In genomic region chr1:53373246-53373645, GRCh38 we compare ENCODE assay signal across 20 cellular contexts. TPM values are rescaled to one million over a fixed set of nuclear protein-coding genes. Genes with fewer than 3 reads are reported as not detected.
DNase-seq lines count a peak whose midpoint lies in the region; ATAC-seq, FAIRE-seq and TF ChIP-seq lines count a peak whose summit lies in the region.
"Had no signal": no experiment of that assay in that cellular context is flagged by ENCODE, and none has a peak within 500 bp of the region (broad histone marks: within the 10 kb centered on the region; RNA-seq: fewer than 3 reads in every experiment).

No MANE protein-coding gene starts in this region.

- WGBS in K562 (ENCODE audit: insufficient coverage, low coverage, missing lambda C conversion rate): 30% methylated on average over 11 of the region's 11 CpGs

- no peaks in the 10 kb centered on the region for H3K9me3 Mint-ChIP-seq in activated naive CD8-positive, alpha-beta T cell treated with anti-CD3 and anti-CD28 coated beads, Interleukin-2, amount 10 ng/mL, durations not matched to agents 7 days and 5 days
- no peaks in the 10 kb centered on the region for H3K9me3 Mint-ChIP-seq in activated naive CD8-positive, alpha-beta T cell treated with anti-CD3 and anti-CD28 coated beads for 36 hours
- no peaks in the 10 kb centered on the region for H3K9me3 Mint-ChIP-seq in type B pancreatic cell
- H3K9me3 Mint-ChIP-seq: HFFc6 had no signal

- peaks cover 33 to 71% of the 10 kb centered on the region in 2 experiments; a peak in 4 of 5 replicates for H3K27me3 ChIP-seq in K562 (ENCODE audit: control insufficient read depth in 2 of 2, insufficient read depth in 2 of 2, low read length in 2 of 2)
- H3K27me3 ChIP-seq: BLaER1 treated with 17β-estradiol and CSF1 and Interleukin-3, amounts not matched to agents 10 nM and 100 nM had no signal

- no peaks in the 10 kb centered on the region for H3K9me1 ChIP-seq in K562 (ENCODE audit: control insufficient read depth, insufficient read depth, low read length)

- DNase-seq in activated naive CD8-positive, alpha-beta T cell treated with anti-CD3 and anti-CD28 coated beads, Interleukin-2, amount 10 ng/mL, durations not matched to agents 7 days and 5 days: peak; percentile 7
- no peak for DNase-seq in activated naive CD8-positive, alpha-beta T cell treated with anti-CD3 and anti-CD28 coated beads for 36 hours
- DNase-seq in K562 (ENCODE audit: extremely low read depth in 1 of 4, low spot score in 3 of 4): no peak
- DNase-seq in mesenteric fat pad (ENCODE audit: low spot score): peak; percentile 67
- peak; percentile 42 for DNase-seq in type B pancreatic cell (ENCODE audit: extremely low spot score, unreplicated experiment)
- no peak for DNase-seq in C1 segment of cervical spinal cord (lab: John Stamatoyannopoulos, UW)
- no peak for DNase-seq in EL
- DNase-seq: HFFc6, Karpas-422, MM.1S, NCI-H1092 treated with DMSO at 0.1 percent for 48 hours, NCI-H2081 treated with DMSO at 0.1 percent for 48 hours, NCI-H510A treated with DMSO at 0.1 percent for 48 hours, NCI-H82, PC-3 had no signal

- peaks cover 3 to 27% of the 10 kb centered on the region in 2 experiments for H3K4me1 ChIP-seq in K562 (replicated peaks in 1 of 2; ENCODE audit: control insufficient read depth in 2 of 2, insufficient read depth in 2 of 2, low read length in 2 of 2)

- POLR2A ChIA-PET in activated naive CD8-positive, alpha-beta T cell treated with anti-CD3 and anti-CD28 coated beads, Interleukin-2, amount 10 ng/mL, durations not matched to agents 7 days and 5 days (lab: Charles Lee): no interaction called here
- POLR2A ChIA-PET in K562 (lab: Yijun Ruan, JAX): interaction anchor here (1.7 kb wide), 1 partner anchor 13 kb away, joined by 3 read pairs; no protein-coding TSS in a partner anchor

- no peak for TF ChIP-seq CTCF in K562 (IDR thresholded peaks at IDR 0.05 in 2 of 3, conservative IDR thresholded peaks at IDR 0.05 in 1 of 3; ENCODE audit: insufficient read depth in 2 of 3, low read depth in 1 of 3, low read length in 3 of 3)
- TF ChIP-seq CTCF in type B pancreatic cell (conservative IDR thresholded peaks at IDR 0.05): no peak

- peaks cover 7% of the 10 kb centered on the region for H3K4me1 Mint-ChIP-seq in activated naive CD8-positive, alpha-beta T cell treated with anti-CD3 and anti-CD28 coated beads, Interleukin-2, amount 10 ng/mL, durations not matched to agents 7 days and 5 days
- H3K4me1 Mint-ChIP-seq in activated naive CD8-positive, alpha-beta T cell treated with anti-CD3 and anti-CD28 coated beads for 36 hours: peaks cover 3% of the 10 kb centered on the region
- peaks cover 10% of the 10 kb centered on the region for H3K4me1 Mint-ChIP-seq in type B pancreatic cell (ENCODE audit: unreplicated experiment)

- in situ Hi-C loops in K562 (cut with MboI): no loop called here

- no peak overlapping the region for H3K9ac ChIP-seq in K562 (ENCODE audit: insufficient read depth in 1 of 2, low read depth in 2 of 2, low read length in 2 of 2)
- H3K9ac ChIP-seq: BLaER1 treated with 17β-estradiol and CSF1 and Interleukin-3, amounts not matched to agents 10 nM and 100 nM had no signal

- H3K27ac ChIP-seq in K562 (ENCODE audit: extremely low read depth, low read depth, low read length): no peak overlapping the region
- H3K27ac ChIP-seq: BLaER1 treated with 17β-estradiol and CSF1 and Interleukin-3, amounts not matched to agents 10 nM and 100 nM had no signal

- no peak for FAIRE-seq in K562 (lab: Jason Lieb, UNC)
- FAIRE-seq: A204.1, GM12892, H1 had no signal

- CTCF ChIA-PET in K562 (lab: Yijun Ruan, JAX; ENCODE audit: low intra/inter-chr PET ratio): no interaction called here

- no peaks in the 10 kb centered on the region for H3K36me3 ChIP-seq in K562 (ENCODE audit: control insufficient read depth, insufficient read depth, low read length)
- H3K36me3 ChIP-seq: BLaER1 treated with 17β-estradiol and CSF1 and Interleukin-3, amounts not matched to agents 10 nM and 100 nM had no signal

- no peak overlapping the region for H3K4me2 ChIP-seq in K562 (ENCODE audit: insufficient read depth, low read length)

- H2AFZ ChIP-seq in K562 (ENCODE audit: low read depth, low read length): peak overlapping the region; percentile 13; the same call in 1 of the 2 replicates

- no peaks in the 10 kb centered on the region for H3K79me2 ChIP-seq in K562 (ENCODE audit: control insufficient read depth, insufficient read depth, low read length)

- no peak for TF ChIP-seq RAD21 in K562 (CRISPR knock-in tag; conservative IDR thresholded peaks at IDR 0.05 in 1 of 2, IDR thresholded peaks at IDR 0.05 in 1 of 2)

- H3K4me3 Mint-ChIP-seq in activated naive CD8-positive, alpha-beta T cell treated with anti-CD3 and anti-CD28 coated beads, Interleukin-2, amount 10 ng/mL, durations not matched to agents 7 days and 5 days: no peak overlapping the region
- H3K4me3 Mint-ChIP-seq in activated naive CD8-positive, alpha-beta T cell treated with anti-CD3 and anti-CD28 coated beads for 36 hours: no peak overlapping the region
- H3K4me3 Mint-ChIP-seq in type B pancreatic cell: no peak overlapping the region
- H3K4me3 Mint-ChIP-seq: HFFc6 had no signal

- no TSS peak for BruUV-seq in K562 (replicated peaks; lab: Mats Ljungman, UMichigan)

- intact Hi-C loops in K562 (cut with micrococcal nuclease): no loop called here

- TF ChIP-seq EP300 in K562 (IDR thresholded peaks at IDR 0.05; ENCODE audit: low read length): no peak

- no peaks in the 10 kb centered on the region for H3K36me3 Mint-ChIP-seq in activated naive CD8-positive, alpha-beta T cell treated with anti-CD3 and anti-CD28 coated beads, Interleukin-2, amount 10 ng/mL, durations not matched to agents 7 days and 5 days
- no peaks in the 10 kb centered on the region for H3K36me3 Mint-ChIP-seq in activated naive CD8-positive, alpha-beta T cell treated with anti-CD3 and anti-CD28 coated beads for 36 hours
- H3K36me3 Mint-ChIP-seq in type B pancreatic cell: no peaks in the 10 kb centered on the region

- H3K4me3 ChIP-seq in K562: no peak overlapping the region
- H3K4me3 ChIP-seq: BLaER1 treated with 17β-estradiol and CSF1 and Interleukin-3, amounts not matched to agents 10 nM and 100 nM had no signal

- no peak for TF ChIP-seq POLR2A in K562 (conservative IDR thresholded peaks at IDR 0.05)

- H3K27me3 Mint-ChIP-seq in activated naive CD8-positive, alpha-beta T cell treated with anti-CD3 and anti-CD28 coated beads, Interleukin-2, amount 10 ng/mL, durations not matched to agents 7 days and 5 days: no peaks in the 10 kb centered on the region
- H3K27me3 Mint-ChIP-seq in activated naive CD8-positive, alpha-beta T cell treated with anti-CD3 and anti-CD28 coated beads for 36 hours: no peaks in the 10 kb centered on the region
- H3K27me3 Mint-ChIP-seq in type B pancreatic cell: peaks cover 15% of the 10 kb centered on the region

- ATAC-seq in activated naive CD8-positive, alpha-beta T cell treated with anti-CD3 and anti-CD28 coated beads, Interleukin-2, amount 10 ng/mL, durations not matched to agents 7 days and 5 days (ENCODE audit: low read depth): no peak
- no peak for ATAC-seq in K562
- ATAC-seq in GM21526 (IDR thresholded peaks at IDR 0.05; ENCODE audit: low FRiP score, unreplicated experiment): no peak
- ATAC-seq: PC-3 had no signal

- no peak overlapping the region for H3K27ac Mint-ChIP-seq in activated naive CD8-positive, alpha-beta T cell treated with anti-CD3 and anti-CD28 coated beads, Interleukin-2, amount 10 ng/mL, durations not matched to agents 7 days and 5 days
- no peak overlapping the region for H3K27ac Mint-ChIP-seq in activated naive CD8-positive, alpha-beta T cell treated with anti-CD3 and anti-CD28 coated beads for 36 hours
- H3K27ac Mint-ChIP-seq in type B pancreatic cell: no peak overlapping the region
- H3K27ac Mint-ChIP-seq: HFFc6 had no signal

- H4K20me1 ChIP-seq in K562 (replicated peaks; ENCODE audit: control insufficient read depth, insufficient read depth, low read length): no peaks in the 10 kb centered on the region; the same call in 1 of the 2 replicates
- H4K20me1 ChIP-seq: BLaER1 treated with 17β-estradiol and CSF1 and Interleukin-3, amounts not matched to agents 10 nM and 100 nM had no signal

- H3K9me3 ChIP-seq in K562 (replicated peaks; ENCODE audit: control insufficient read depth, insufficient read depth, low read depth, low read length): no peaks in the 10 kb centered on the region
- H3K9me3 ChIP-seq: BLaER1 treated with 17β-estradiol and CSF1 and Interleukin-3, amounts not matched to agents 10 nM and 100 nM had no signal

TF ChIP-seq in K562, 482 proteins besides CTCF, POLR2A, EP300 and RAD21 (continues in another document):
- no peak for TF ChIP-seq ZFPM2 (CRISPR knock-in tag; IDR thresholded peaks at IDR 0.05)
- no peak for TF ChIP-seq CEBPB (tag; IDR thresholded peaks at IDR 0.05)
- no peak for TF ChIP-seq ARNT (IDR thresholded peaks at IDR 0.05)
- TF ChIP-seq ZNF41 (CRISPR knock-in tag; conservative IDR thresholded peaks at IDR 0.05): no peak
- TF ChIP-seq ZNF699 (CRISPR knock-in tag; IDR thresholded peaks at IDR 0.05; ENCODE audit: insufficient replicate concordance): no peak
- no peak for TF ChIP-seq FOXA1 (IDR thresholded peaks at IDR 0.05; ENCODE audit: borderline replicate concordance)

RNA-seq across cellular contexts. Expression of gene LRP8, which starts 45.4 kb away (rescaled TPM):
- total RNA-seq in activated naive CD8-positive, alpha-beta T cell treated with anti-CD3 and anti-CD28 coated beads, Interleukin-2, amount 10 ng/mL, durations not matched to agents 7 days and 5 days: 10 to 100 TPM; 45.0 to 54.3 TPM
- total RNA-seq in activated naive CD8-positive, alpha-beta T cell treated with anti-CD3 and anti-CD28 coated beads for 36 hours: 10 to 100 TPM; 42.3 to 47.7 TPM
- total RNA-seq in K562 (2011; cell fraction: chromatin; rRNA removed; ENCODE audit: low replicate concordance): 204 and 345 TPM in 2 replicates
- total RNA-seq in K562 (2011; cell fraction: nucleolus; rRNA removed): 194 and 216 TPM in 2 replicates
- total RNA-seq in K562 (2011; cell fraction: nucleoplasm; rRNA removed): 168 and 198 TPM in 2 replicates
- total RNA-seq in K562 (2014; rRNA removed) (24.2 and 27.6 TPM in 2 replicates), K562 (2014; rRNA removed; fragmentation: Illumina TruSeq; extraction: Trizol) (27.5 and 29.1 TPM in 2 replicates), K562 (2015; rRNA removed; fragmentation: Illumina TruSeq; extraction: Trizol) (35.3 and 35.9 TPM in 2 replicates), K562 (2021) (34.3 and 42.7 TPM in 2 replicates), mesenteric fat pad (9.9 TPM), type B pancreatic cell (ENCODE audit: low replicate concordance) (7.1 and 16.5 TPM in 2 replicates)
- polyA plus RNA-seq in K562 (2011; rRNA removed) (56.1 and 81.1 TPM in 2 replicates), K562 (2014; fragmentation: Illumina TruSeq; extraction: Trizol) (41.4 and 44.4 TPM in 2 replicates), K562 (2014; fragmentation: Nextera tagmentation; extraction: Ambion mirVana) (1 to 10 TPM; 7.1 to 8.8 TPM), K562 (2014; rRNA removed) (31.3 and 35.3 TPM in 2 replicates)
- 51.8 and 56.8 TPM in 2 replicates for polyA plus RNA-seq in K562 (2011; cell fraction: cytosol; rRNA removed)
- polyA plus RNA-seq in K562 (2011; cell fraction: nucleus; rRNA removed): 300 and 376 TPM in 2 replicates
- polyA plus RNA-seq in K562 (2012): 19.3 and 23.5 TPM in 2 replicates
- polyA minus RNA-seq in K562 (2011; rRNA and poly(A)+ RNA removed): 90.5 and 95.8 TPM in 2 replicates
- polyA minus RNA-seq in K562 (2011; cell fraction: cytosol; rRNA and poly(A)+ RNA removed): 33.8 and 37.6 TPM in 2 replicates
- polyA minus RNA-seq in K562 (2011; cell fraction: nucleus; rRNA and poly(A)+ RNA removed): 90.9 and 98.3 TPM in 2 replicates

Comparison
In these comparisons a context has a peak if more than half of its experiments do, and no peak if none do; other contexts are left out.
1. DNase-seq: peak in activated naive CD8-positive, alpha-beta T cell treated with anti-CD3 and anti-CD28 coated beads, Interleukin-2, amount 10 ng/mL, durations not matched to agents 7 days and 5 days (single experiment), mesenteric fat pad (single experiment) and type B pancreatic cell (single experiment); none in activated naive CD8-positive, alpha-beta T cell treated with anti-CD3 and anti-CD28 coated beads for 36 hours (single experiment), K562 (0 of 4), C1 segment of cervical spinal cord (0 of 14) and EL (single experiment).